In the genomic region with DNA sequence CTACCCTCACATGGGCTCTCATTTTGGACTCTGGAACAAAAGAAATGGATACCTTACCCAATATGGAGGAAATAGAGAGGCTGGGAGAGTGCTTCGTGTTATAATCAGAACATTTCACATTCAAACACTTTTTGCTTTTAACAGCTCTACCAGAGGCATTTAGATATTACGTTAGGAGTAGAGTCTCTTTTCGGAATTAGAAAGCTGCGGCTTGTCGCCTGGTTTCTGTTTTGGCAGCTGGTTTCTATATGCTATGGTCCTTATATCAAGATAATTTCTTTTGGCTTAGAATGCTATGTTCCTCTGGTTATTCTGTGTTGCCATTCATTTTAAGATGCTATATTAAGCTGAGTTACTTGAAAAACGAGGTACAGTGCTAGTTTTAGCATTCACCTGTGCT, we compare ENCODE assay signal across 18 cellular contexts.
DNase-seq lines count a peak whose midpoint lies in the region; ATAC-seq and TF ChIP-seq lines count a peak whose summit lies in the region.
"Had no signal": no experiment of that assay in that cellular context is flagged by ENCODE, and none has a peak within 500 bp of the region (broad histone marks: within the 10 kb centered on the region; RNA-seq: fewer than 3 reads in every experiment).

No MANE protein-coding gene starts in this region.

- H3K4me2 ChIP-seq in HCT116 (ENCODE audit: low read length), result no peak overlapping the region
- H3K4me2 ChIP-seq: A549 had no signal

- H3K36me3 ChIP-seq in HCT116 (ENCODE audit: control insufficient read depth in 1 of 2, insufficient read depth in 2 of 2, low read length in 2 of 2), result no peaks in the 10 kb centered on the region

- no peaks in the 10 kb centered on the region for H3K4me1 ChIP-seq in HCT116 (ENCODE audit: control insufficient read depth in 1 of 2, insufficient read depth in 2 of 2, low read length in 2 of 2)
- H3K4me1 ChIP-seq: A549, Caco-2 had no signal

- H3K27me3 Mint-ChIP-seq in WTC11 (ENCODE audit: low read depth) (no peaks in the 10 kb centered on the region), glutamatergic neuron (ENCODE audit: unreplicated experiment) (no peaks in the 10 kb centered on the region)

- peak; percentile 54 for DNase-seq in NCI-H1694 (lab: John Stamatoyannopoulos, UW)
- no peak for DNase-seq in NCI-H1694 treated with DMSO at 0.1 percent for 48 hours (lab: John Stamatoyannopoulos, UW)
- no peak for DNase-seq in HCT116 (ENCODE audit: low read depth, low spot score)
- no peak for DNase-seq in WTC11 (ENCODE audit: low spot score)
- DNase-seq in glutamatergic neuron, result no peak
- no peak for DNase-seq in activated T-cell treated with anti-CD3 and anti-CD28 coated beads, Interleukin-2, amount 50 U/mL, for 1 hour
- no peak for DNase-seq in Right ventricle myocardium superior
- DNase-seq: AML-193; Caco-2; CD4-positive, alpha-beta T cell; GF-D8; GOT3; H9 had no signal

- intact Hi-C loops in HCT116 (cut with micrococcal nuclease), result no loop called here
- intact Hi-C loops in Right ventricle myocardium superior (cut with DNase I), result no loop called here

- H3K9me2 ChIP-seq in HCT116 (ENCODE audit: insufficient read depth), result no peaks in the 10 kb centered on the region

- no peak overlapping the region for H3K4me3 Mint-ChIP-seq in WTC11
- peak overlapping the region; percentile 23 for H3K4me3 Mint-ChIP-seq in glutamatergic neuron (ENCODE audit: unreplicated experiment)
- H3K4me3 Mint-ChIP-seq: CD4-positive, alpha-beta T cell; H9 had no signal

- no peaks in the 10 kb centered on the region for H4K20me1 ChIP-seq in HCT116 (ENCODE audit: insufficient read depth)

- no peaks in the 10 kb centered on the region for H3K27me3 ChIP-seq in HCT116 (ENCODE audit: insufficient read depth, low read length)

- H3K36me3 Mint-ChIP-seq in WTC11 (no peaks in the 10 kb centered on the region), glutamatergic neuron (ENCODE audit: unreplicated experiment) (no peaks in the 10 kb centered on the region)

- H3K4me1 Mint-ChIP-seq in WTC11 (peaks cover 9% of the 10 kb centered on the region), glutamatergic neuron (ENCODE audit: low read depth, unreplicated experiment) (peaks cover 24% of the 10 kb centered on the region)

- H2AFZ ChIP-seq in HCT116 (ENCODE audit: low read depth, low read length, poor library complexity, severe bottlenecking), result peak overlapping the region; percentile 4

- peak overlapping the region; percentile 16; the same call in 1 of the 2 replicates for H3K27ac Mint-ChIP-seq in WTC11
- H3K27ac Mint-ChIP-seq in glutamatergic neuron (ENCODE audit: unreplicated experiment), result peak overlapping the region; percentile 90
- H3K27ac Mint-ChIP-seq: CD4-positive, alpha-beta T cell; H9 had no signal

- H3K27ac ChIP-seq in HCT116 (ENCODE audit: low read depth, low read length), result no peak overlapping the region
- H3K27ac ChIP-seq: 22Rv1, A549, C4-2B, HL-60 had no signal

- no peak for TF ChIP-seq POLR2A in HCT116 (IDR thresholded peaks at IDR 0.05; ENCODE audit: borderline replicate concordance, extremely low read depth, insufficient read depth, insufficient read length)

- no TSS peak for BruUV-seq in HCT116 (replicated peaks; lab: Mats Ljungman, UMichigan)

- ATAC-seq in HCT116 (no peak), WTC11 (no peak), Right ventricle myocardium superior (ENCODE audit: poor library complexity) (no peak), HG03469 (IDR thresholded peaks at IDR 0.05; ENCODE audit: unreplicated experiment) (no peak)
- ATAC-seq: A549 had no signal

- CTCF ChIA-PET in HCT116 (lab: Charles Lee) (no interaction called here), WTC11 (lab: Charles Lee) (no interaction called here)

- H3K9ac ChIP-seq in HCT116 (ENCODE audit: low read length), result no peak overlapping the region

- RAD21 ChIA-PET in HCT116 (lab: Charles Lee; ENCODE audit: low non-redundant PET in 1 of 2, low total read pairs in 2 of 2, uncharacterized antibody in 2 of 2, unreplicated experiment in 2 of 2), result no interaction called here

- POLR2A ChIA-PET in HCT116 (lab: Charles Lee) (no interaction called here), WTC11 (lab: Charles Lee) (interaction anchor here (0.5 kb wide), 1 partner anchor 41 kb away, joined by 3 read pairs; no protein-coding TSS in a partner anchor)

- H3K9me3 Mint-ChIP-seq in WTC11 (no peaks in the 10 kb centered on the region), glutamatergic neuron (ENCODE audit: unreplicated experiment) (peaks cover 4% of the 10 kb centered on the region)
- H3K9me3 Mint-ChIP-seq: CD4-positive, alpha-beta T cell; H9 had no signal

- TF ChIP-seq RAD21 in HCT116 (IDR thresholded peaks at IDR 0.05; ENCODE audit: low read depth), result no peak

- H3K79me2 ChIP-seq in HCT116 (ENCODE audit: insufficient read depth, low read length), result no peaks in the 10 kb centered on the region

- no peak overlapping the region for H3K4me3 ChIP-seq in HCT116 (replicated peaks in 1 of 2; ENCODE audit: low read depth in 1 of 2, low read length in 2 of 2)
- H3K4me3 ChIP-seq: A549 had no signal

- no peaks in the 10 kb centered on the region for H3K9me3 ChIP-seq in HCT116 (ENCODE audit: control insufficient read depth in 1 of 2, insufficient read depth in 1 of 2, low read depth in 1 of 2, low read length in 2 of 2)
- H3K9me3 ChIP-seq: A549, Caco-2 had no signal

- TF ChIP-seq CTCF in HCT116 (IDR thresholded peaks at IDR 0.05 in 2 of 3, conservative IDR thresholded peaks at IDR 0.05 in 1 of 3; ENCODE audit: borderline replicate concordance in 1 of 3, insufficient read depth in 1 of 3, low read depth in 2 of 3, low read length in 2 of 3) (no peak), WTC11 (IDR thresholded peaks at IDR 0.05) (no peak), glutamatergic neuron (IDR thresholded peaks at IDR 0.05; ENCODE audit: partially characterized antibody, unreplicated experiment) (no peak)

TF ChIP-seq in HCT116, 20 proteins besides CTCF, POLR2A, EP300 and RAD21 (continues in another document):
- TF ChIP-seq, protein P1, sequence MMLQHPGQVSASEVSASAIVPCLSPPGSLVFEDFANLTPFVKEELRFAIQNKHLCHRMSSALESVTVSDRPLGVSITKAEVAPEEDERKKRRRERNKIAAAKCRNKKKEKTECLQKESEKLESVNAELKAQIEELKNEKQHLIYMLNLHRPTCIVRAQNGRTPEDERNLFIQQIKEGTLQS (IDR thresholded peaks at IDR 0.05), result no peak
- TF ChIP-seq, protein P2, sequence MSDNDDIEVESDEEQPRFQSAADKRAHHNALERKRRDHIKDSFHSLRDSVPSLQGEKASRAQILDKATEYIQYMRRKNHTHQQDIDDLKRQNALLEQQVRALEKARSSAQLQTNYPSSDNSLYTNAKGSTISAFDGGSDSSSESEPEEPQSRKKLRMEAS (IDR thresholded peaks at IDR 0.05), result no peak
- no peak for TF ChIP-seq ELF1 (IDR thresholded peaks at IDR 0.05; ENCODE audit: borderline replicate concordance, low read depth)
- TF ChIP-seq CBX3 (IDR thresholded peaks at IDR 0.05; ENCODE audit: low read depth), result no peak
- TF ChIP-seq CEBPB (IDR thresholded peaks at IDR 0.05; ENCODE audit: low read depth), result no peak
- TF ChIP-seq ZFX (IDR thresholded peaks at IDR 0.05), result no peak
- TF ChIP-seq YY1 (IDR thresholded peaks at IDR 0.05; ENCODE audit: extremely low read depth, insufficient replicate concordance, low read depth, low read length), result no peak

TF ChIP-seq in WTC11, 78 proteins besides CTCF, POLR2A, EP300 and RAD21:
- no peak for TF ChIP-seq ZNF219 (CRISPR knock-in tag; IDR thresholded peaks at IDR 0.05; ENCODE audit: borderline replicate concordance)
- TF ChIP-seq ATF1 (CRISPR knock-in tag; IDR thresholded peaks at IDR 0.05), result no peak
- TF ChIP-seq, protein P3, sequence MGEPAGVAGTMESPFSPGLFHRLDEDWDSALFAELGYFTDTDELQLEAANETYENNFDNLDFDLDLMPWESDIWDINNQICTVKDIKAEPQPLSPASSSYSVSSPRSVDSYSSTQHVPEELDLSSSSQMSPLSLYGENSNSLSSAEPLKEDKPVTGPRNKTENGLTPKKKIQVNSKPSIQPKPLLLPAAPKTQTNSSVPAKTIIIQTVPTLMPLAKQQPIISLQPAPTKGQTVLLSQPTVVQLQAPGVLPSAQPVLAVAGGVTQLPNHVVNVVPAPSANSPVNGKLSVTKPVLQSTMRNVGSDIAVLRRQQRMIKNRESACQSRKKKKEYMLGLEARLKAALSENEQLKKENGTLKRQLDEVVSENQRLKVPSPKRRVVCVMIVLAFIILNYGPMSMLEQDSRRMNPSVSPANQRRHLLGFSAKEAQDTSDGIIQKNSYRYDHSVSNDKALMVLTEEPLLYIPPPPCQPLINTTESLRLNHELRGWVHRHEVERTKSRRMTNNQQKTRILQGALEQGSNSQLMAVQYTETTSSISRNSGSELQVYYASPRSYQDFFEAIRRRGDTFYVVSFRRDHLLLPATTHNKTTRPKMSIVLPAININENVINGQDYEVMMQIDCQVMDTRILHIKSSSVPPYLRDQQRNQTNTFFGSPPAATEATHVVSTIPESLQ (CRISPR knock-in tag; IDR thresholded peaks at IDR 0.05), result no peak
- no peak for TF ChIP-seq PRRX2 (CRISPR knock-in tag; IDR thresholded peaks at IDR 0.05)
- TF ChIP-seq SOX15 (CRISPR knock-in tag; IDR thresholded peaks at IDR 0.05), result no peak
- TF ChIP-seq, protein P4, sequence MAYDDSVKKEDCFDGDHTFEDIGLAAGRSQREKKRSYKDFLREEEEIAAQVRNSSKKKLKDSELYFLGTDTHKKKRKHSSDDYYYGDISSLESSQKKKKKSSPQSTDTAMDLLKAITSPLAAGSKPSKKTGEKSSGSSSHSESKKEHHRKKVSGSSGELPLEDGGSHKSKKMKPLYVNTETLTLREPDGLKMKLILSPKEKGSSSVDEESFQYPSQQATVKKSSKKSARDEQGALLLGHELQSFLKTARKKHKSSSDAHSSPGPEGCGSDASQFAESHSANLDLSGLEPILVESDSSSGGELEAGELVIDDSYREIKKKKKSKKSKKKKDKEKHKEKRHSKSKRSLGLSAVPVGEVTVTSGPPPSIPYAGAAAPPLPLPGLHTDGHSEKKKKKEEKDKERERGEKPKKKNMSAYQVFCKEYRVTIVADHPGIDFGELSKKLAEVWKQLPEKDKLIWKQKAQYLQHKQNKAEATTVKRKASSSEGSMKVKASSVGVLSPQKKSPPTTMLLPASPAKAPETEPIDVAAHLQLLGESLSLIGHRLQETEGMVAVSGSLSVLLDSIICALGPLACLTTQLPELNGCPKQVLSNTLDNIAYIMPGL (CRISPR knock-in tag; IDR thresholded peaks at IDR 0.05), result no peak
